Comparison of ENCODE assay signal across 8 cellular contexts in genomic region chr4:13543648-13544555, GRCh38. TPM values are rescaled to one million over a fixed set of nuclear protein-coding genes. Genes with fewer than 3 reads are reported as not detected.
DNase-seq lines count a peak whose midpoint lies in the region; ATAC-seq and TF ChIP-seq lines count a peak whose summit lies in the region.

Gene NKX3-2, minus strand, starts transcription at chr4:13544508. Its CDS starts 94 bp downstream, at chr4:13544414.

- H3K9me2 ChIP-seq in HCT116 (ENCODE audit: insufficient read depth) = no peaks in the 10 kb centered on the region

- H3K27me3 ChIP-seq in HCT116 (ENCODE audit: insufficient read depth, low read length) (no peaks in the 10 kb centered on the region), iPS-18a (ENCODE audit: control insufficient read depth, insufficient read depth, low read length) (peaks cover 99% of the 10 kb centered on the region), smooth muscle cell (ENCODE audit: low read depth) (peaks cover 88% of the 10 kb centered on the region)

- H3K9me3 ChIP-seq in HCT116 (ENCODE audit: control insufficient read depth in 1 of 2, insufficient read depth in 1 of 2, low read depth in 1 of 2, low read length in 2 of 2) (no peaks in the 10 kb centered on the region), iPS-18a (ENCODE audit: control insufficient read depth, low read depth, low read length) (no peaks in the 10 kb centered on the region), smooth muscle cell (replicated peaks; ENCODE audit: low read depth) (no peaks in the 10 kb centered on the region)

- peaks cover 87 to 97% (median 97%) of the 10 kb centered on the region in 3 donors for H3K27me3 Mint-ChIP-seq in CD14-positive monocyte (ENCODE audit: low read depth in 3 of 3)
- peaks cover 46% of the 10 kb centered on the region for H3K27me3 Mint-ChIP-seq in activated naive CD8-positive, alpha-beta T cell

- RAD21 ChIA-PET in HCT116 (lab: Charles Lee; ENCODE audit: low non-redundant PET in 1 of 2, low total read pairs in 2 of 2, uncharacterized antibody in 2 of 2, unreplicated experiment in 2 of 2) = no interaction called here

- peaks cover 59% of the 10 kb centered on the region for H3K4me1 Mint-ChIP-seq in CD14-positive monocyte
- peaks cover 54% of the 10 kb centered on the region for H3K4me1 Mint-ChIP-seq in activated naive CD8-positive, alpha-beta T cell (ENCODE audit: low read depth)

- peak within 1 kb of the TSS; percentile 83 to 97 for H3K4me3 Mint-ChIP-seq in CD14-positive monocyte
- peak within 1 kb of the TSS; percentile 84 for H3K4me3 Mint-ChIP-seq in activated naive CD8-positive, alpha-beta T cell

- H3F3A ChIP-seq in smooth muscle cell (ENCODE audit: low read depth) = peaks cover 9% of the 10 kb centered on the region

- H3K4me2 ChIP-seq in HCT116 (ENCODE audit: low read length) (peak within 1 kb of the TSS; percentile 66), smooth muscle cell (peak within 1 kb of the TSS; percentile 96)

- H3K4me3 ChIP-seq in HCT116 (replicated peaks in 1 of 2; ENCODE audit: low read depth in 1 of 2, low read length in 2 of 2) = peak within 1 kb of the TSS; percentile 64 to 68
- peak within 1 kb of the TSS; percentile 63 for H3K4me3 ChIP-seq in iPS-18a (ENCODE audit: low read length)
- H3K4me3 ChIP-seq in smooth muscle cell = peak within 1 kb of the TSS; percentile 78

- H3K27ac ChIP-seq in HCT116 (ENCODE audit: low read depth, low read length) = peak within 1 kb of the TSS; percentile 36; the same call in 1 of the 2 replicates
- H3K27ac ChIP-seq in iPS-18a (ENCODE audit: low read length) = no peak within 1 kb of the TSS
- H3K27ac ChIP-seq in smooth muscle cell (ENCODE audit: low read depth) = peak within 1 kb of the TSS; percentile 37

- peaks cover 10 to 21% of the 10 kb centered on the region in 2 donors for H3K36me3 Mint-ChIP-seq in CD14-positive monocyte
- H3K36me3 Mint-ChIP-seq in activated naive CD8-positive, alpha-beta T cell = peaks cover 5% of the 10 kb centered on the region

- H2AFZ ChIP-seq in HCT116 (ENCODE audit: low read depth, low read length, poor library complexity, severe bottlenecking) (peak within 1 kb of the TSS; percentile 63), smooth muscle cell (ENCODE audit: low read depth) (peak within 1 kb of the TSS; percentile 63)

- DNase-seq in CD14-positive monocyte (ENCODE audit: low spot score) = no peak
- no peak for DNase-seq in HCT116 (ENCODE audit: low read depth, low spot score)
- no peak for DNase-seq in smooth muscle cell (lab: John Stamatoyannopoulos, UW; ENCODE audit: unreplicated experiment)
- DNase-seq in hippocampal formation (lab: John Stamatoyannopoulos, UW) = no peak
- DNase-seq in activated CD4-positive, alpha-beta T cell treated with anti-CD3 and anti-CD28 coated beads for 48 hours = no peak

- TF ChIP-seq POLR2A in HCT116 (IDR thresholded peaks at IDR 0.05; ENCODE audit: borderline replicate concordance, extremely low read depth, insufficient read depth, insufficient read length) = no peak

- no TSS peak for BruUV-seq in HCT116 (replicated peaks; lab: Mats Ljungman, UMichigan)

- peak within 1 kb of the TSS in 2 of 7 donors; percentile 20 to 57 for H3K27ac Mint-ChIP-seq in CD14-positive monocyte
- H3K27ac Mint-ChIP-seq in activated naive CD8-positive, alpha-beta T cell = no peak within 1 kb of the TSS

- H3K9me3 Mint-ChIP-seq in CD14-positive monocyte = peaks cover 4 to 52% (median 27%) of the 10 kb centered on the region in 7 donors
- H3K9me3 Mint-ChIP-seq in activated naive CD8-positive, alpha-beta T cell (ENCODE audit: low read depth) = peaks cover 8% of the 10 kb centered on the region

- peak within 1 kb of the TSS; percentile 48 for H3K9ac ChIP-seq in HCT116 (ENCODE audit: low read length)
- H3K9ac ChIP-seq in iPS-18a (ENCODE audit: low read length) = no peak within 1 kb of the TSS
- peak within 1 kb of the TSS; percentile 39 for H3K9ac ChIP-seq in smooth muscle cell (ENCODE audit: low read depth)

- POLR2A ChIA-PET in HCT116 (lab: Charles Lee) = no interaction called here

- H3K4me1 ChIP-seq in HCT116 (ENCODE audit: control insufficient read depth in 1 of 2, insufficient read depth in 2 of 2, low read length in 2 of 2) = peaks cover 10 to 27% of the 10 kb centered on the region in 2 experiments
- peaks cover 15% of the 10 kb centered on the region for H3K4me1 ChIP-seq in iPS-18a (ENCODE audit: control insufficient read depth, low read depth, low read length)
- peaks cover 25% of the 10 kb centered on the region for H3K4me1 ChIP-seq in smooth muscle cell (ENCODE audit: low read depth)

- TF ChIP-seq CTCF in CD14-positive monocyte (IDR thresholded peaks at IDR 0.05) = no peak
- no peak for TF ChIP-seq CTCF in HCT116 (IDR thresholded peaks at IDR 0.05 in 2 of 3, conservative IDR thresholded peaks at IDR 0.05 in 1 of 3; ENCODE audit: borderline replicate concordance in 1 of 3, insufficient read depth in 1 of 3, low read depth in 2 of 3, low read length in 2 of 3)
- no peak for TF ChIP-seq CTCF in smooth muscle cell (IDR thresholded peaks at IDR 0.05; ENCODE audit: borderline replicate concordance, insufficient read depth, poor library complexity, severe bottlenecking)

- CTCF ChIA-PET in HCT116 (lab: Charles Lee) = no interaction called here

- H4K20me1 ChIP-seq in HCT116 (ENCODE audit: insufficient read depth) = no peaks in the 10 kb centered on the region
- peaks cover 13% of the 10 kb centered on the region for H4K20me1 ChIP-seq in smooth muscle cell (ENCODE audit: low read depth)

- intact Hi-C loops in CD14-positive monocyte (cut with micrococcal nuclease) = loop anchor here in 1 of 2 donors (10.0 kb wide), 1 partner anchor 699 kb away; no protein-coding TSS in a partner anchor
- intact Hi-C loops in HCT116 (cut with micrococcal nuclease) = loop anchor here (10.0 kb wide), 1 partner anchor 139 kb away; no protein-coding TSS in a partner anchor

- H3K79me2 ChIP-seq in HCT116 (ENCODE audit: insufficient read depth, low read length) (no peaks in the 10 kb centered on the region), smooth muscle cell (ENCODE audit: low read depth) (no peaks in the 10 kb centered on the region)

- 1% methylated on average over 92 of the region's 103 CpGs for WGBS in smooth muscle cell (ENCODE audit: low lambda C conversion rate)

- no peaks in the 10 kb centered on the region for H3K36me3 ChIP-seq in HCT116 (ENCODE audit: control insufficient read depth in 1 of 2, insufficient read depth in 2 of 2, low read length in 2 of 2)
- no peaks in the 10 kb centered on the region for H3K36me3 ChIP-seq in iPS-18a (ENCODE audit: control insufficient read depth, low read depth, low read length)
- H3K36me3 ChIP-seq in smooth muscle cell (ENCODE audit: low read depth) = no peaks in the 10 kb centered on the region

- no peak for TF ChIP-seq RAD21 in HCT116 (IDR thresholded peaks at IDR 0.05; ENCODE audit: low read depth)

- ATAC-seq in HCT116 (peak; percentile 48), GM18519 (IDR thresholded peaks at IDR 0.05; ENCODE audit: low FRiP score, unreplicated experiment) (no peak)

TF ChIP-seq in HCT116, 20 proteins besides CTCF, POLR2A, EP300 and RAD21 (continues in another document):
- TF ChIP-seq ELF1 (IDR thresholded peaks at IDR 0.05; ENCODE audit: borderline replicate concordance, low read depth) = no peak
- no peak for TF ChIP-seq ZFX (IDR thresholded peaks at IDR 0.05)
- no peak for TF ChIP-seq SRF (IDR thresholded peaks at IDR 0.05; ENCODE audit: low read depth)
- TF ChIP-seq, protein P1, sequence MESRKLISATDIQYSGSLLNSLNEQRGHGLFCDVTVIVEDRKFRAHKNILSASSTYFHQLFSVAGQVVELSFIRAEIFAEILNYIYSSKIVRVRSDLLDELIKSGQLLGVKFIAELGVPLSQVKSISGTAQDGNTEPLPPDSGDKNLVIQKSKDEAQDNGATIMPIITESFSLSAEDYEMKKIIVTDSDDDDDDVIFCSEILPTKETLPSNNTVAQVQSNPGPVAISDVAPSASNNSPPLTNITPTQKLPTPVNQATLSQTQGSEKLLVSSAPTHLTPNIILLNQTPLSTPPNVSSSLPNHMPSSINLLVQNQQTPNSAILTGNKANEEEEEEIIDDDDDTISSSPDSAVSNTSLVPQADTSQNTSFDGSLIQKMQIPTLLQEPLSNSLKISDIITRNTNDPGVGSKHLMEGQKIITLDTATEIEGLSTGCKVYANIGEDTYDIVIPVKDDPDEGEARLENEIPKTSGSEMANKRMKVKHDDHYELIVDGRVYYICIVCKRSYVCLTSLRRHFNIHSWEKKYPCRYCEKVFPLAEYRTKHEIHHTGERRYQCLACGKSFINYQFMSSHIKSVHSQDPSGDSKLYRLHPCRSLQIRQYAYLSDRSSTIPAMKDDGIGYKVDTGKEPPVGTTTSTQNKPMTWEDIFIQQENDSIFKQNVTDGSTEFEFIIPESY (IDR thresholded peaks at IDR 0.05; ENCODE audit: extremely low read depth, insufficient replicate concordance, low read length) = no peak
- no peak for TF ChIP-seq POLR2AphosphoS5 (IDR thresholded peaks at IDR 0.05; ENCODE audit: low read depth, low read length)
- no peak for TF ChIP-seq EZH2phosphoT487 (IDR thresholded peaks at IDR 0.05; ENCODE audit: borderline replicate concordance)
- no peak for TF ChIP-seq JUND (IDR thresholded peaks at IDR 0.05)
- TF ChIP-seq TCF7L2 (IDR thresholded peaks at IDR 0.05; ENCODE audit: borderline replicate concordance, extremely low read depth, insufficient read depth, insufficient read length) = no peak

RNA-seq across cellular contexts. Expression of gene NKX3-2, which starts in this region (rescaled TPM):
- not detected for polyA plus RNA-seq in CD14-positive monocyte
- 1.4 TPM for total RNA-seq in HCT116 (2021; ENCODE audit: unreplicated experiment)
- 0.45 and 0.75 TPM in 2 replicates for polyA plus RNA-seq in HCT116 (2012)
- 3.6 and 4.4 TPM in 2 replicates for total RNA-seq in smooth muscle cell
- polyA plus RNA-seq in smooth muscle cell = 4.0 and 6.7 TPM in 2 replicates
